10 cellular contexts compared by ENCODE assay signal in genomic region chr5:151255621-151256286, GRCh38. TPM values are rescaled to one million over a fixed set of nuclear protein-coding genes. Genes with fewer than 3 reads are reported as not detected.
DNase-seq lines count a peak whose midpoint lies in the region; ATAC-seq, FAIRE-seq and TF ChIP-seq lines count a peak whose summit lies in the region.
"Had no signal": no experiment of that assay in that cellular context is flagged by ENCODE, and none has a peak within 500 bp of the region (broad histone marks: within the 10 kb centered on the region; RNA-seq: fewer than 3 reads in every experiment).

No MANE protein-coding gene starts in this region.

- H3K27ac ChIP-seq in keratinocyte (ENCODE audit: control insufficient read depth, insufficient read depth, low read length), result peak overlapping the region; percentile 21

- H3K4me1 ChIP-seq in keratinocyte (ENCODE audit: control insufficient read depth, extremely low read depth, insufficient read depth, low read length), result peaks cover 46% of the 10 kb centered on the region

- no peaks in the 10 kb centered on the region for H3K9me1 ChIP-seq in keratinocyte (ENCODE audit: control insufficient read depth, extremely low read depth, insufficient read depth, low read length)

- no peaks in the 10 kb centered on the region for H3K27me3 ChIP-seq in keratinocyte (ENCODE audit: control insufficient read depth, extremely low read depth, insufficient read depth, low read length)

- H3K9ac ChIP-seq in keratinocyte (ENCODE audit: control insufficient read depth, extremely low read depth, insufficient read depth, low read length), result no peak overlapping the region

- ATAC-seq in GM18520 (IDR thresholded peaks at IDR 0.05; ENCODE audit: unreplicated experiment) (peak; percentile 28), GM21717 (IDR thresholded peaks at IDR 0.05; ENCODE audit: unreplicated experiment) (peak; percentile 34), HG03565 (IDR thresholded peaks at IDR 0.05; ENCODE audit: unreplicated experiment) (peak; percentile 46)

- no peak for TF ChIP-seq CTCF in keratinocyte (optimal IDR thresholded peaks at IDR 0.05 in 1 of 3, IDR thresholded peaks at IDR 0.05 in 1 of 3, conservative IDR thresholded peaks at IDR 0.05 in 1 of 3; ENCODE audit: extremely low read depth in 1 of 3, insufficient read depth in 2 of 3, low read length in 3 of 3)

- H3K4me2 ChIP-seq in keratinocyte (ENCODE audit: control insufficient read depth, extremely low read depth, insufficient read depth, low read depth, low read length), result peak overlapping the region; percentile 99

- peaks cover 55% of the 10 kb centered on the region for H3K79me2 ChIP-seq in keratinocyte (ENCODE audit: control insufficient read depth, insufficient read depth, low read length)

- FAIRE-seq in keratinocyte (lab: Jason Lieb, UNC), result no peak
- FAIRE-seq: bronchial epithelial cell had no signal

- peak overlapping the region in 2 of 3 experiments; percentile 59 to 97 for H3K4me3 ChIP-seq in keratinocyte (ENCODE audit: control insufficient read depth in 2 of 3, extremely low read depth in 1 of 3, insufficient read depth in 2 of 3, low read depth in 1 of 3, low read length in 3 of 3)

- H2AFZ ChIP-seq in keratinocyte (ENCODE audit: control insufficient read depth, low read length), result no peak overlapping the region

- H4K20me1 ChIP-seq in keratinocyte (ENCODE audit: control insufficient read depth, extremely low read depth, insufficient read depth, low read length), result no peaks in the 10 kb centered on the region

- peaks cover 0 to 5% of the 10 kb centered on the region in 2 experiments for H3K36me3 ChIP-seq in keratinocyte (ENCODE audit: control insufficient read depth in 2 of 2, extremely low read depth in 1 of 2, insufficient read depth in 2 of 2, low read length in 2 of 2)

- dilution Hi-C loops in keratinocyte (cut with MboI; ENCODE audit: extremely low pct_ligation_motif_present, low sequenced_read_pairs), result no loop called here

- H3K9me3 ChIP-seq in keratinocyte (ENCODE audit: control insufficient read depth, low read depth, low read length), result no peaks in the 10 kb centered on the region

- no peak for DNase-seq in keratinocyte (ENCODE audit: low read depth, low spot score)
- DNase-seq in NCI-H1417 treated with DMSO at 0.1 percent for 48 hours (lab: John Stamatoyannopoulos, UW), result no peak
- no peak for DNase-seq in NCI-H524 (lab: John Stamatoyannopoulos, UW)
- DNase-seq in SK-N-DZ (ENCODE audit: low spot score), result no peak
- DNase-seq in NCI-H146 treated with DMSO at 0.1 percent for 48 hours (lab: John Stamatoyannopoulos, UW; ENCODE audit: unreplicated experiment), result no peak
- DNase-seq: NCI-H187 treated with DMSO at 0.1 percent for 48 hours had no signal

RNA-seq across cellular contexts. Expression of gene GM2A, which starts 2.8 kb away (rescaled TPM):
- 98.5 to 167 TPM (median 117 TPM) in 3 replicates for polyA plus RNA-seq in keratinocyte
- 64.8 TPM for polyA plus RNA-seq in keratinocyte (2011; ENCODE audit: low read depth)
- 149 and 152 TPM in 2 replicates for polyA plus RNA-seq in keratinocyte (2011; cell fraction: cytosol; rRNA removed)
- polyA plus RNA-seq in keratinocyte (2011; cell fraction: nucleus; rRNA removed), result 196 and 231 TPM in 2 replicates
- polyA plus RNA-seq in keratinocyte (2012; ENCODE audit: low replicate concordance), result 125 and 194 TPM in 2 replicates
- polyA minus RNA-seq in keratinocyte, result 133 to 264 TPM (median 155 TPM) in 3 replicates
- 148 TPM for polyA minus RNA-seq in keratinocyte (2011; cell fraction: cytosol; rRNA and poly(A)+ RNA removed)
- polyA minus RNA-seq in keratinocyte (2011; cell fraction: nucleus; rRNA and poly(A)+ RNA removed), result 103 and 169 TPM in 2 replicates
- polyA plus RNA-seq in SK-N-DZ (2014; cell fraction: cytosol; rRNA removed), result 7.3 and 11.9 TPM in 2 replicates
- 1.3 and 3.5 TPM in 2 replicates for polyA plus RNA-seq in SK-N-DZ (2014; cell fraction: nucleus; rRNA removed)

RNA-seq across cellular contexts. Expression of gene CCDC69, which starts 31.9 kb away (rescaled TPM):
- 3.5 to 4.5 TPM (median 4.1 TPM) in 3 replicates for polyA plus RNA-seq in keratinocyte
- polyA plus RNA-seq in keratinocyte (2011; ENCODE audit: low read depth), result 4.8 TPM
- 4.1 and 5.2 TPM in 2 replicates for polyA plus RNA-seq in keratinocyte (2011; cell fraction: cytosol; rRNA removed)
- 1.5 and 1.8 TPM in 2 replicates for polyA plus RNA-seq in keratinocyte (2011; cell fraction: nucleus; rRNA removed)
- polyA plus RNA-seq in keratinocyte (2012; ENCODE audit: low replicate concordance), result 2.0 and 3.8 TPM in 2 replicates
- 3.6 to 3.8 TPM (median 3.7 TPM) in 3 replicates for polyA minus RNA-seq in keratinocyte
- polyA minus RNA-seq in keratinocyte (2011; cell fraction: cytosol; rRNA and poly(A)+ RNA removed), result 6.9 TPM
- 1.1 and 1.5 TPM in 2 replicates for polyA minus RNA-seq in keratinocyte (2011; cell fraction: nucleus; rRNA and poly(A)+ RNA removed)
- polyA plus RNA-seq in SK-N-DZ (2014; cell fraction: cytosol; rRNA removed), result 0.06 TPM in 1 of 2 replicates, not detected in the other
- polyA plus RNA-seq in SK-N-DZ (2014; cell fraction: nucleus; rRNA removed), result not detected in 2 replicates

RNA-seq across cellular contexts. Expression of gene SLC36A3, which starts 47.8 kb away (rescaled TPM):
- not detected in 3 replicates for polyA plus RNA-seq in keratinocyte
- not detected for polyA plus RNA-seq in keratinocyte (2011; ENCODE audit: low read depth)
- not detected in 2 replicates for polyA plus RNA-seq in keratinocyte (2011; cell fraction: cytosol; rRNA removed)
- not detected in 2 replicates for polyA plus RNA-seq in keratinocyte (2011; cell fraction: nucleus; rRNA removed)
- polyA plus RNA-seq in keratinocyte (2012; ENCODE audit: low replicate concordance), result 0.13 TPM in 1 of 2 replicates, not detected in the other
- polyA minus RNA-seq in keratinocyte, result not detected in 3 replicates
- not detected for polyA minus RNA-seq in keratinocyte (2011; cell fraction: cytosol; rRNA and poly(A)+ RNA removed)
- not detected in 2 replicates for polyA minus RNA-seq in keratinocyte (2011; cell fraction: nucleus; rRNA and poly(A)+ RNA removed)
- not detected in 2 replicates for polyA plus RNA-seq in SK-N-DZ (2014; cell fraction: cytosol; rRNA removed)
- polyA plus RNA-seq in SK-N-DZ (2014; cell fraction: nucleus; rRNA removed), result not detected in 2 replicates
